ENCODE assay signal across 12 cellular contexts in genomic region chr6:49980898-49981297, GRCh38.
DNase-seq lines count a peak whose midpoint lies in the region; ATAC-seq and FAIRE-seq lines count a peak whose summit lies in the region.
"Had no signal": no experiment of that assay in that cellular context is flagged by ENCODE, and none has a peak within 500 bp of the region (broad histone marks: within the 10 kb centered on the region; RNA-seq: fewer than 3 reads in every experiment).

No MANE protein-coding gene starts in this region.

- no peak for FAIRE-seq in HTR-8/SVneo (lab: Jason Lieb, UNC)

- peak; percentile 7 for DNase-seq in HTR-8/SVneo (ENCODE audit: insufficient read length, low spot score)
- DNase-seq in inferior parietal cortex (ENCODE audit: extremely low spot score), result peak; percentile 22
- no peak for DNase-seq in SKM-1 treated with dmso at 0.1 percent for 144 hours (lab: John Stamatoyannopoulos, UW; ENCODE audit: unreplicated experiment)
- no peak for DNase-seq in NCI-H82 treated with DMSO at 0.1 percent for 48 hours (lab: John Stamatoyannopoulos, UW; ENCODE audit: unreplicated experiment)
- no peak for DNase-seq in stimulated activated CD8-positive, alpha-beta memory T cell treated with anti-CD3 and anti-CD28 coated beads, Interleukin-4, amount 100 ng/mL, for 48 hours
- DNase-seq: activated gamma-delta T cell, DMS79 treated with DMSO at 0.1 percent for 48 hours, GOT3, NCI-H748 treated with DMSO at 0.1 percent for 48 hours had no signal

- ATAC-seq in GM18511 (IDR thresholded peaks at IDR 0.05; ENCODE audit: unreplicated experiment) (peak; percentile 43), GM21825 (IDR thresholded peaks at IDR 0.05; ENCODE audit: unreplicated experiment) (peak; percentile 52)
- no peak for ATAC-seq in activated CD4-positive, CD25-positive, alpha-beta regulatory T cell treated with anti-CD3 and anti-CD28 coated beads, Interleukin-2, amount 50 U/mL, for 24 hours

Comparison
In these comparisons a context has a peak if more than half of its experiments do, and no peak if none do; other contexts are left out.
1. ATAC-seq: peak in GM18511 (single experiment) and GM21825 (single experiment); none in activated CD4-positive, CD25-positive, alpha-beta regulatory T cell treated with anti-CD3 and anti-CD28 coated beads, Interleukin-2, amount 50 U/mL, for 24 hours (0 of 2).
2. DNase-seq: peak in HTR-8/SVneo (single experiment) and inferior parietal cortex (single experiment); none in SKM-1 treated with dmso at 0.1 percent for 144 hours (single experiment), NCI-H82 treated with DMSO at 0.1 percent for 48 hours (single experiment) and stimulated activated CD8-positive, alpha-beta memory T cell treated with anti-CD3 and anti-CD28 coated beads, Interleukin-4, amount 100 ng/mL, for 48 hours (single experiment).